24 cellular contexts compared by ENCODE assay signal in genomic region chr14:103890836-103891666, GRCh38. TPM values are rescaled to one million over a fixed set of nuclear protein-coding genes. Genes with fewer than 3 reads are reported as not detected.
DNase-seq lines count a peak whose midpoint lies in the region; ATAC-seq and TF ChIP-seq lines count a peak whose summit lies in the region.
"Had no signal": no experiment of that assay in that cellular context is flagged by ENCODE, and none has a peak within 500 bp of the region (broad histone marks: within the 10 kb centered on the region; RNA-seq: fewer than 3 reads in every experiment).

No MANE protein-coding gene starts in this region.

- no peaks in the 10 kb centered on the region for H3K27me3 Mint-ChIP-seq in T-helper 17 cell
- no peaks in the 10 kb centered on the region for H3K27me3 Mint-ChIP-seq in activated T-cell treated with anti-CD3 and anti-CD28 coated beads, Interleukin-2, amount 50 U/mL, for 72 hours (ENCODE audit: low read depth)
- H3K27me3 Mint-ChIP-seq: activated CD4-positive, alpha-beta T cell treated with anti-CD3 and anti-CD28 coated beads, Interleukin-2, amount 10 ng/mL, durations not matched to agents 7 days and 5 days had no signal

- no peaks in the 10 kb centered on the region for H3K9me3 ChIP-seq in mammary epithelial cell (replicated peaks; ENCODE audit: insufficient read depth, low read length)
- no peaks in the 10 kb centered on the region for H3K9me3 ChIP-seq in colonic mucosa
- no peaks in the 10 kb centered on the region for H3K9me3 ChIP-seq in stomach
- H3K9me3 ChIP-seq in T-helper 17 cell (ENCODE audit: control insufficient read depth, low read length, poor library complexity, severe bottlenecking), result no peaks in the 10 kb centered on the region
- H3K9me3 ChIP-seq in esophagus muscularis mucosa, result no peaks in the 10 kb centered on the region
- H3K9me3 ChIP-seq: breast epithelium, vagina had no signal

- no peak overlapping the region for H3K4me3 ChIP-seq in mammary epithelial cell (replicated peaks in 1 of 3; ENCODE audit: insufficient read depth in 1 of 3, low read depth in 2 of 3, low read length in 3 of 3)
- H3K4me3 ChIP-seq in colonic mucosa, result no peak overlapping the region
- no peak overlapping the region for H3K4me3 ChIP-seq in stomach
- H3K4me3 ChIP-seq in esophagus muscularis mucosa, result no peak overlapping the region
- H3K4me3 ChIP-seq: breast epithelium, dorsolateral prefrontal cortex, vagina had no signal

- dilution Hi-C loops in mammary epithelial cell (cut with HindIII; ENCODE audit: low sequenced_read_pairs), result no loop called here

- no peaks in the 10 kb centered on the region for H3K9me3 Mint-ChIP-seq in activated T-cell treated with anti-CD3 and anti-CD28 coated beads, Interleukin-2, amount 50 U/mL, for 72 hours
- H3K9me3 Mint-ChIP-seq: activated CD4-positive, alpha-beta T cell treated with anti-CD3 and anti-CD28 coated beads, Interleukin-2, amount 10 ng/mL, durations not matched to agents 7 days and 5 days had no signal

- no peak overlapping the region for H3K27ac ChIP-seq in mammary epithelial cell (ENCODE audit: insufficient read depth, low read depth, low read length)
- peak overlapping the region; percentile 39 for H3K27ac ChIP-seq in colonic mucosa
- H3K27ac ChIP-seq in stomach, result peak overlapping the region; percentile 76 to 87 (median 81)
- H3K27ac ChIP-seq in esophagus muscularis mucosa (replicated peaks in 1 of 4), result no peak overlapping the region
- H3K27ac ChIP-seq: dorsolateral prefrontal cortex, epithelial cell of prostate, vagina had no signal

- H3K9ac ChIP-seq in mammary epithelial cell (ENCODE audit: insufficient read depth, low read length) (no peak overlapping the region), colonic mucosa (ENCODE audit: low read depth in 2 of 2, low read length in 2 of 2) (peak overlapping the region in 1 of 2 donors; percentile 8)

- H3K4me3 Mint-ChIP-seq in T-helper 17 cell, result no peak overlapping the region
- H3K4me3 Mint-ChIP-seq in activated T-cell treated with anti-CD3 and anti-CD28 coated beads, Interleukin-2, amount 50 U/mL, for 72 hours, result no peak overlapping the region
- H3K4me3 Mint-ChIP-seq: activated CD4-positive, alpha-beta T cell treated with anti-CD3 and anti-CD28 coated beads, Interleukin-2, amount 10 ng/mL, durations not matched to agents 7 days and 5 days had no signal

- H3K27me3 ChIP-seq in mammary epithelial cell (ENCODE audit: insufficient read depth, low read length), result no peaks in the 10 kb centered on the region
- H3K27me3 ChIP-seq in colonic mucosa, result no peaks in the 10 kb centered on the region
- no peaks in the 10 kb centered on the region for H3K27me3 ChIP-seq in stomach
- no peaks in the 10 kb centered on the region for H3K27me3 ChIP-seq in esophagus muscularis mucosa
- H3K27me3 ChIP-seq: breast epithelium, dorsolateral prefrontal cortex, vagina had no signal

- H3K4me1 Mint-ChIP-seq in T-helper 17 cell, result no peaks in the 10 kb centered on the region
- H3K4me1 Mint-ChIP-seq in activated T-cell treated with anti-CD3 and anti-CD28 coated beads, Interleukin-2, amount 50 U/mL, for 72 hours (ENCODE audit: low read depth), result no peaks in the 10 kb centered on the region
- H3K4me1 Mint-ChIP-seq: activated CD4-positive, alpha-beta T cell treated with anti-CD3 and anti-CD28 coated beads, Interleukin-2, amount 10 ng/mL, durations not matched to agents 7 days and 5 days had no signal

- no peak for TF ChIP-seq POLR2A in stomach (IDR thresholded peaks at IDR 0.05)
- no peak for TF ChIP-seq POLR2A in esophagus muscularis mucosa (IDR thresholded peaks at IDR 0.05; ENCODE audit: low read depth)

- CTCF ChIA-PET in mammary epithelial cell (lab: Charles Lee; ENCODE audit: low non-redundant PET), result no interaction called here

- DNase-seq in T47D (ENCODE audit: low read depth in 1 of 2, low spot score in 1 of 2), result peak; percentile 76 to 84
- no peak for DNase-seq in mammary epithelial cell
- DNase-seq in colonic mucosa, result no peak
- DNase-seq in kidney tubule cell (ENCODE audit: low spot score), result peak; percentile 58
- peak; percentile 83 for DNase-seq in stomach
- no peak for DNase-seq in T-helper 17 cell
- no peak for DNase-seq in esophagus muscularis mucosa (ENCODE audit: extremely low spot score)
- no peak for DNase-seq in activated T-cell treated with anti-CD3 and anti-CD28 coated beads, Interleukin-2, amount 50 U/mL, for 72 hours
- DNase-seq: 8988T; activated CD4-positive, alpha-beta T cell treated with anti-CD3 and anti-CD28 coated beads, Interleukin-2, amount 10 ng/mL, durations not matched to agents 7 days and 5 days; C1 segment of cervical spinal cord; dorsolateral prefrontal cortex; foreskin fibroblast; hippocampal formation; IMR-90; NCI-H146; NCI-H2171; NCI-H526 treated with DMSO at 0.1 percent for 48 hours; stimulated activated CD8-positive, alpha-beta memory T cell treated with anti-CD3 and anti-CD28 coated beads, Interleukin-4, amount 100 ng/mL, for 48 hours had no signal

- TF ChIP-seq CTCF in mammary epithelial cell (conservative IDR thresholded peaks at IDR 0.05 in 1 of 2, IDR thresholded peaks at IDR 0.05 in 1 of 2; ENCODE audit: extremely low read depth in 1 of 2, insufficient read depth in 1 of 2, low read depth in 1 of 2, low read length in 2 of 2) (no peak), colonic mucosa (IDR thresholded peaks at IDR 0.05) (no peak), stomach (IDR thresholded peaks at IDR 0.05) (no peak), esophagus muscularis mucosa (IDR thresholded peaks at IDR 0.05) (no peak)

- H3K4me1 ChIP-seq in mammary epithelial cell (ENCODE audit: insufficient read depth, low read length) (peaks cover 13% of the 10 kb centered on the region), colonic mucosa (peaks cover 18% of the 10 kb centered on the region), stomach (peaks cover 41 to 69% (median 61%) of the 10 kb centered on the region in 4 donors), esophagus muscularis mucosa (peaks cover 9 to 18% (median 13%) of the 10 kb centered on the region in 4 donors)
- H3K4me1 ChIP-seq: breast epithelium had no signal

- H4K20me1 ChIP-seq in mammary epithelial cell (ENCODE audit: insufficient read depth, low read length), result no peaks in the 10 kb centered on the region

- no peaks in the 10 kb centered on the region for H3K36me3 ChIP-seq in mammary epithelial cell (ENCODE audit: insufficient read depth, low read length)
- H3K36me3 ChIP-seq in colonic mucosa, result no peaks in the 10 kb centered on the region
- H3K36me3 ChIP-seq in stomach, result no peaks in the 10 kb centered on the region
- H3K36me3 ChIP-seq in esophagus muscularis mucosa, result no peaks in the 10 kb centered on the region
- H3K36me3 ChIP-seq: breast epithelium, vagina had no signal

- 83% methylated on average over 14 of the region's 17 CpGs for WGBS in mammary epithelial cell (ENCODE audit: low coverage, missing lambda C conversion rate)
- 26 to 69% (median 35%) methylated on average over 8 to 17 of the region's 17 CpGs for WGBS in stomach, 5 donors
- 75% methylated on average over 14 of the region's 17 CpGs for WGBS in esophagus muscularis mucosa

- no peak overlapping the region for H3K27ac Mint-ChIP-seq in T-helper 17 cell
- H3K27ac Mint-ChIP-seq in activated T-cell treated with anti-CD3 and anti-CD28 coated beads, Interleukin-2, amount 50 U/mL, for 72 hours, result no peak overlapping the region
- H3K27ac Mint-ChIP-seq: activated CD4-positive, alpha-beta T cell treated with anti-CD3 and anti-CD28 coated beads, Interleukin-2, amount 10 ng/mL, durations not matched to agents 7 days and 5 days had no signal

- in situ Hi-C loops in T47D (cut with HindIII; ENCODE audit: low pct_unique_long_range_greater_than_20kb, low sequenced_read_pairs) (no loop called here), mammary epithelial cell (cut with MboI; ENCODE audit: low sequenced_read_pairs in 2 of 2) (no loop called here)

- H3K4me2 ChIP-seq in mammary epithelial cell (ENCODE audit: insufficient read depth, low read depth, low read length), result no peak overlapping the region

- no peaks in the 10 kb centered on the region for H3K79me2 ChIP-seq in mammary epithelial cell (ENCODE audit: insufficient read depth, low read length)

- intact Hi-C loops in mammary epithelial cell (cut with micrococcal nuclease), result no loop called here
- intact Hi-C loops in colonic mucosa (cut with DNase I), result no loop called here
- intact Hi-C loops in stomach (cut with DNase I; ENCODE audit: low total_unique reads), result no loop called here
- intact Hi-C loops in esophagus muscularis mucosa (cut with DNase I), result no loop called here

- H3K36me3 Mint-ChIP-seq in T-helper 17 cell (ENCODE audit: low read depth), result no peaks in the 10 kb centered on the region
- H3K36me3 Mint-ChIP-seq in activated T-cell treated with anti-CD3 and anti-CD28 coated beads, Interleukin-2, amount 50 U/mL, for 72 hours (ENCODE audit: insufficient read depth in 2 of 2), result no peaks in the 10 kb centered on the region

- no peak for TF ChIP-seq EP300 in stomach (IDR thresholded peaks at IDR 0.05)
- TF ChIP-seq EP300 in esophagus muscularis mucosa (IDR thresholded peaks at IDR 0.05), result no peak

- BruUV-seq in mammary epithelial cell (replicated peaks; lab: Mats Ljungman, UMichigan), result no TSS peak

- ATAC-seq in T-helper 17 cell, result no peak
- ATAC-seq in activated T-cell treated with anti-CD3 and anti-CD28 coated beads, Interleukin-2, amount 50 U/mL, for 72 hours (replicated peaks in 1 of 2), result no peak

- H2AFZ ChIP-seq in mammary epithelial cell (ENCODE audit: low read depth, low read length), result no peak overlapping the region

RNA-seq across cellular contexts. Expression of gene TDRD9, which starts 37.2 kb away (rescaled TPM):
- 1 to 10 TPM; 3.5 to 7.3 TPM for total RNA-seq in mammary epithelial cell
- polyA plus RNA-seq in mammary epithelial cell, result 0.06 TPM
- polyA minus RNA-seq in mammary epithelial cell, result not detected
- total RNA-seq in colonic mucosa, result 1 to 10 TPM in 1 of 2 donors, under 1 TPM in 1; 0.44 to 1.1 TPM
- total RNA-seq in stomach, result 1 to 10 TPM in 3 of 5 donors, not detected in 2; 1.3 to 8.8 (median 2.6) TPM
- 1 to 10 TPM in 2 of 3 donors, under 1 TPM in 1; 0.85 to 3.7 (median 2.2) TPM for polyA plus RNA-seq in stomach
- total RNA-seq in T-helper 17 cell, result 1 to 10 TPM in 1 of 2 donors, not detected in 1; 1.0 TPM
- 1 to 10 TPM; 2.0 to 3.2 (median 2.6) TPM for total RNA-seq in esophagus muscularis mucosa
- 1 to 10 TPM; 1.6 to 4.6 TPM for total RNA-seq in activated T-cell treated with anti-CD3 and anti-CD28 coated beads, Interleukin-2, amount 50 U/mL, for 72 hours

RNA-seq across cellular contexts. Expression of gene PPP1R13B, which starts 43.7 kb away (rescaled TPM):
- 10 to 100 TPM in 1 of 2 donors, 1 to 10 TPM in 1; 6.8 to 22.8 TPM for total RNA-seq in mammary epithelial cell
- 6.2 TPM for polyA plus RNA-seq in mammary epithelial cell
- polyA minus RNA-seq in mammary epithelial cell, result 45.8 TPM
- total RNA-seq in colonic mucosa, result 10 to 100 TPM; 41.1 to 48.3 TPM
- total RNA-seq in stomach, result 10 to 100 TPM; 16.7 to 84.0 (median 28.1) TPM
- polyA plus RNA-seq in stomach, result 10 to 100 TPM; 10.8 to 15.5 (median 12.7) TPM
- 10 to 100 TPM; 18.2 to 22.6 TPM for total RNA-seq in T-helper 17 cell
- 10 to 100 TPM; 19.9 to 25.2 (median 23.6) TPM for total RNA-seq in esophagus muscularis mucosa
- 10 to 100 TPM; 13.8 to 15.4 TPM for total RNA-seq in activated T-cell treated with anti-CD3 and anti-CD28 coated beads, Interleukin-2, amount 50 U/mL, for 72 hours

RNA-seq across cellular contexts. Expression of gene RD3L, which starts 51.3 kb away (rescaled TPM):
- total RNA-seq in mammary epithelial cell (not detected), colonic mucosa (not detected), stomach (not detected), T-helper 17 cell (under 1 TPM in 1 of 2 donors, not detected in 1; 0.86 TPM), esophagus muscularis mucosa (not detected)
- polyA plus RNA-seq in mammary epithelial cell (not detected), stomach (not detected)
- not detected for polyA minus RNA-seq in mammary epithelial cell
- not detected for total RNA-seq in activated T-cell treated with anti-CD3 and anti-CD28 coated beads, Interleukin-2, amount 50 U/mL, for 72 hours
- total RNA-seq: activated CD4-positive, alpha-beta T cell treated with anti-CD3 and anti-CD28 coated beads, Interleukin-2, amount 10 ng/mL, durations not matched to agents 7 days and 5 days; breast epithelium; dorsolateral prefrontal cortex; IMR-90; renal cortical epithelial cell; vagina had no signal
- polyA plus RNA-seq: IMR-90, keratinocyte had no signal

Comparison
In these comparisons a context has a peak if more than half of its experiments do, and no peak if none do; other contexts are left out.
1. DNase-seq: peak in T47D (2 of 2), kidney tubule cell (single experiment) and stomach (single experiment); none in mammary epithelial cell (single experiment), colonic mucosa (single experiment), T-helper 17 cell (0 of 3), esophagus muscularis mucosa (single experiment) and activated T-cell treated with anti-CD3 and anti-CD28 coated beads, Interleukin-2, amount 50 U/mL, for 72 hours (0 of 2).
2. H3K27ac ChIP-seq: peak in colonic mucosa (single experiment) and stomach (5 of 5); none in mammary epithelial cell (single experiment) and esophagus muscularis mucosa (0 of 4).